Comparison of ENCODE assay signal across 9 cellular contexts in genomic region chr2:172084484-172084733, GRCh38. TPM values are rescaled to one million over a fixed set of nuclear protein-coding genes. Genes with fewer than 3 reads are reported as not detected.
DNase-seq lines count a peak whose midpoint lies in the region; TF ChIP-seq lines count a peak whose summit lies in the region.
"Had no signal": no experiment of that assay in that cellular context is flagged by ENCODE, and none has a peak within 500 bp of the region (broad histone marks: within the 10 kb centered on the region; RNA-seq: fewer than 3 reads in every experiment).

No MANE protein-coding gene starts in this region.

- TF ChIP-seq CTCF in OCI-LY3 (IDR thresholded peaks at IDR 0.05; ENCODE audit: low read depth, low read length) = no peak
- TF ChIP-seq CTCF in fibroblast of lung (conservative IDR thresholded peaks at IDR 0.05 in 1 of 2, IDR thresholded peaks at IDR 0.05 in 1 of 2; ENCODE audit: low read depth in 1 of 2, low read length in 2 of 2) = no peak

- peaks cover 19% of the 10 kb centered on the region for H3K36me3 Mint-ChIP-seq in activated naive CD4-positive, alpha-beta T cell treated with anti-CD3 and anti-CD28 coated beads, Interleukin-2, amount 10 ng/mL, durations not matched to agents 7 days and 5 days

- H3K36me3 ChIP-seq in OCI-LY3 (replicated peaks; ENCODE audit: low read depth, low read length) = no peaks in the 10 kb centered on the region
- no peaks in the 10 kb centered on the region for H3K36me3 ChIP-seq in fibroblast of lung (ENCODE audit: control insufficient read depth, insufficient read depth, low read length)
- H3K36me3 ChIP-seq in subcutaneous abdominal adipose tissue (ENCODE audit: control insufficient read depth in 5 of 5, insufficient read depth in 5 of 5, low read length in 5 of 5) = no peaks in the 10 kb centered on the region

- no peak for DNase-seq in activated naive CD4-positive, alpha-beta T cell treated with anti-CD3 and anti-CD28 coated beads, Interleukin-2, amount 10 ng/mL, durations not matched to agents 7 days and 5 days
- DNase-seq in activated naive CD4-positive, alpha-beta T cell treated with anti-CD3 and anti-CD28 coated beads, Interleukin-2, amount 50 U/mL, for 16 hours = no peak
- DNase-seq in fibroblast of lung (ENCODE audit: low read depth in 2 of 2) (no peak), NCI-H2107 (lab: John Stamatoyannopoulos, UW) (no peak), G401 (ENCODE audit: low spot score) (no peak), NCI-H510A treated with DMSO at 0.1 percent for 48 hours (lab: John Stamatoyannopoulos, UW) (no peak)

- H3K4me2 ChIP-seq in OCI-LY3 (ENCODE audit: low read length) = peak overlapping the region; percentile 93
- peak overlapping the region; percentile 83 for H3K4me2 ChIP-seq in fibroblast of lung (ENCODE audit: extremely low read depth, insufficient read depth, low read length)

- H3K9ac ChIP-seq in OCI-LY3 (ENCODE audit: low read length) = peak overlapping the region; percentile 59; the same call in 1 of the 2 replicates
- H3K9ac ChIP-seq in fibroblast of lung (ENCODE audit: insufficient read depth, low read length) = no peak overlapping the region
- H3K9ac ChIP-seq in subcutaneous abdominal adipose tissue (ENCODE audit: low read length in 5 of 5) = peak overlapping the region in 1 of 5 donors; percentile 47

- peaks cover 100% of the 10 kb centered on the region for H3K27me3 Mint-ChIP-seq in activated naive CD4-positive, alpha-beta T cell treated with anti-CD3 and anti-CD28 coated beads, Interleukin-2, amount 10 ng/mL, durations not matched to agents 7 days and 5 days

- CTCF ChIA-PET in activated naive CD4-positive, alpha-beta T cell treated with anti-CD3 and anti-CD28 coated beads, Interleukin-2, amount 10 ng/mL, durations not matched to agents 7 days and 5 days (lab: Charles Lee) = interaction anchor here (0.8 to 3.3 kb wide), 3 partner anchors 17 to 18 kb away, joined by 3 to 13 read pairs (median 4); partner anchors contain the start of gene DLX2

- peak overlapping the region; percentile 68 for H3K4me3 Mint-ChIP-seq in activated naive CD4-positive, alpha-beta T cell treated with anti-CD3 and anti-CD28 coated beads, Interleukin-2, amount 10 ng/mL, durations not matched to agents 7 days and 5 days

- H3K27ac ChIP-seq in OCI-LY3 (ENCODE audit: low read length) (no peak overlapping the region), fibroblast of lung (ENCODE audit: insufficient read depth, low read length) (no peak overlapping the region), subcutaneous abdominal adipose tissue (ENCODE audit: low read depth, low read length) (no peak overlapping the region)
- H3K27ac ChIP-seq: epithelial cell of prostate had no signal

- H2AFZ ChIP-seq in OCI-LY3 (ENCODE audit: low read depth, low read length) (peak overlapping the region; percentile 78; the same call in 1 of the 2 replicates), fibroblast of lung (ENCODE audit: low read length) (peak overlapping the region; percentile 55)

- H3K79me2 ChIP-seq in OCI-LY3 (ENCODE audit: low read length) (no peaks in the 10 kb centered on the region), fibroblast of lung (ENCODE audit: control insufficient read depth, insufficient read depth, low read length) (no peaks in the 10 kb centered on the region)

- H3K4me3 ChIP-seq in OCI-LY3 (ENCODE audit: low read length) (peak overlapping the region; percentile 92), fibroblast of lung (replicated peaks in 1 of 4; ENCODE audit: control extremely low read depth in 1 of 4, insufficient read depth in 1 of 4, low read depth in 3 of 4, low read length in 4 of 4) (peak overlapping the region in 3 of 4 experiments; percentile 47 to 65 (median 64)), subcutaneous abdominal adipose tissue (ENCODE audit: low read depth in 1 of 5, low read length in 5 of 5) (peak overlapping the region in 4 of 5 donors; percentile 53 to 70 (median 61))

- no peaks in the 10 kb centered on the region for H3K9me3 Mint-ChIP-seq in activated naive CD4-positive, alpha-beta T cell treated with anti-CD3 and anti-CD28 coated beads, Interleukin-2, amount 10 ng/mL, durations not matched to agents 7 days and 5 days

- H3K9me3 ChIP-seq in OCI-LY3 (ENCODE audit: insufficient read depth, low read length) (no peaks in the 10 kb centered on the region), fibroblast of lung (ENCODE audit: control insufficient read depth, insufficient read depth, low read depth, low read length) (no peaks in the 10 kb centered on the region), subcutaneous abdominal adipose tissue (ENCODE audit: control insufficient read depth in 5 of 5, low read length in 5 of 5) (peaks cover 0 to 8% (median 0%) of the 10 kb centered on the region in 5 donors)

- in situ Hi-C loops in G401 (cut with HindIII; ENCODE audit: low sequenced_read_pairs) = no loop called here

- H4K20me1 ChIP-seq in OCI-LY3 (ENCODE audit: insufficient read depth, low read length) (no peaks in the 10 kb centered on the region), fibroblast of lung (ENCODE audit: control insufficient read depth, extremely low read depth, insufficient read depth, low read length) (no peaks in the 10 kb centered on the region)

- H3K27me3 ChIP-seq in OCI-LY3 (ENCODE audit: low read depth, low read length) (no peaks in the 10 kb centered on the region), fibroblast of lung (ENCODE audit: control insufficient read depth, insufficient read depth, low read length) (peaks cover 76% of the 10 kb centered on the region), subcutaneous abdominal adipose tissue (ENCODE audit: control insufficient read depth in 5 of 5, insufficient read depth in 4 of 5, low read length in 5 of 5) (peaks cover 82 to 96% (median 92%) of the 10 kb centered on the region in 5 donors)

- peak overlapping the region; percentile 45 for H3K27ac Mint-ChIP-seq in activated naive CD4-positive, alpha-beta T cell treated with anti-CD3 and anti-CD28 coated beads, Interleukin-2, amount 10 ng/mL, durations not matched to agents 7 days and 5 days

- H3K4me1 ChIP-seq in OCI-LY3 (ENCODE audit: low read length) (no peaks in the 10 kb centered on the region; the same call in 1 of the 2 replicates), fibroblast of lung (ENCODE audit: control insufficient read depth, extremely low read depth, insufficient read depth, low read length) (peaks cover 6% of the 10 kb centered on the region), subcutaneous abdominal adipose tissue (ENCODE audit: control insufficient read depth in 5 of 5, insufficient read depth in 5 of 5, low read length in 5 of 5) (peaks cover 1 to 58% (median 46%) of the 10 kb centered on the region in 5 donors)

- peaks cover 70% of the 10 kb centered on the region for H3K4me1 Mint-ChIP-seq in activated naive CD4-positive, alpha-beta T cell treated with anti-CD3 and anti-CD28 coated beads, Interleukin-2, amount 10 ng/mL, durations not matched to agents 7 days and 5 days

RNA-seq across cellular contexts. Expression of gene DLX1, which starts 0.9 kb away (rescaled TPM):
- not detected in 2 replicates for total RNA-seq in fibroblast of lung
- 0.09 and 0.43 TPM in 2 replicates for polyA plus RNA-seq in fibroblast of lung
- 0.12 and 0.43 TPM in 2 replicates for polyA plus RNA-seq in fibroblast of lung (2012)
- 1.0 TPM in 1 of 2 replicates, not detected in the other for polyA minus RNA-seq in fibroblast of lung (ENCODE audit: low replicate concordance)
- total RNA-seq in G401 (2014; rRNA removed; shearing (Covaris generic)) = 21.8 and 26.2 TPM in 2 replicates

RNA-seq across cellular contexts. Expression of gene DLX2, which starts 18.3 kb away (rescaled TPM):
- not detected in 2 replicates for total RNA-seq in fibroblast of lung
- not detected in 2 replicates for polyA plus RNA-seq in fibroblast of lung
- polyA plus RNA-seq in fibroblast of lung (2012) = 0.07 and 0.09 TPM in 2 replicates
- not detected in 2 replicates for polyA minus RNA-seq in fibroblast of lung (ENCODE audit: low replicate concordance)
- total RNA-seq in G401 (2014; rRNA removed; shearing (Covaris generic)) = 5.0 and 5.3 TPM in 2 replicates

Comparison
In these comparisons a context has a peak if more than half of its experiments do, and no peak if none do; other contexts are left out.
1. RNA of gene DLX1, which starts 0.9 kb away (total RNA-seq): 21.8 to 26.2 TPM in G401; not detected in fibroblast of lung; every median in the first group is over 10 times any median in the second.
2. Peak in every context shown above with its lines, with median percentiles within 50 percentile points of each other: H3K4me3 ChIP-seq.